ENCODE assay signal across 8 cellular contexts in the genomic region with DNA sequence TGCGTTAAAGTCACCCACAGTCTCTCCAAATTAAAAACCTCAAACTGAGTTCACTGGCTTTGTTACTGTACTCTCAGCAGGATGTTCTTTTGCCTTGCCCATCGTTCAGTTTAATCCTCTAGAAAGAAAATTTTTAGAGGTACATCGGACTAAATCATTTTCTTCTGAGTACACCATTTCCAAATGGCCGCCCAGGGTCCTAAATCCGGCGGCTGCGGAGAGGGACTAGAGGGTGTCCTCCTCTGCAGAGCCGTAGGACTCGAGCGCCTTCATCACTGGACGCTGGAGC. TPM values are rescaled to one million over a fixed set of nuclear protein-coding genes. Genes with fewer than 3 reads are reported as not detected.
DNase-seq lines count a peak whose midpoint lies in the region; ATAC-seq and TF ChIP-seq lines count a peak whose summit lies in the region.

No MANE protein-coding gene starts in this region.

- TF ChIP-seq POLR2A in suprapubic skin (IDR thresholded peaks at IDR 0.05) = no peak

- peaks cover 2% of the 10 kb centered on the region for H3K4me1 Mint-ChIP-seq in T-helper 1 cell treated with Interleukin-12 subunit alpha and Interleukin-12 subunit beta and Interleukin-4 antibody, amounts not matched to agents 30 μg/mL and 1 μg/mL, for 36 hours (ENCODE audit: low read depth)

- no peaks in the 10 kb centered on the region for H3K9me3 ChIP-seq in WERI-Rb-1 (ENCODE audit: severe bottlenecking)
- H3K9me3 ChIP-seq in suprapubic skin = no peaks in the 10 kb centered on the region

- no peak overlapping the region for H3K27ac Mint-ChIP-seq in T-helper 1 cell treated with Interleukin-12 subunit alpha and Interleukin-12 subunit beta and Interleukin-4 antibody, amounts not matched to agents 30 μg/mL and 1 μg/mL, for 36 hours

- DNase-seq in T-helper 1 cell = no peak
- DNase-seq in WERI-Rb-1 = no peak
- no peak for DNase-seq in suprapubic skin (ENCODE audit: low spot score in 2 of 2)
- no peak for DNase-seq in activated CD4-positive, CD25-positive, alpha-beta regulatory T cell (lab: John Stamatoyannopoulos, UW)

- H3K4me3 ChIP-seq in WERI-Rb-1 (ENCODE audit: low read depth, low read length) (peak overlapping the region; percentile 85), iPS-11a (ENCODE audit: low read depth, low read length) (peak overlapping the region; percentile 89), suprapubic skin (peak overlapping the region; percentile 69)

- no peak for TF ChIP-seq EP300 in suprapubic skin (IDR thresholded peaks at IDR 0.05)

- H3K27ac ChIP-seq in WERI-Rb-1 (peak overlapping the region; percentile 93), suprapubic skin (no peak overlapping the region)

- H3K27me3 ChIP-seq in WERI-Rb-1 (ENCODE audit: insufficient read depth, low read depth, severe bottlenecking) (no peaks in the 10 kb centered on the region), suprapubic skin (peaks cover 26% of the 10 kb centered on the region)

- H3K27me3 Mint-ChIP-seq in T-helper 1 cell treated with Interleukin-12 subunit alpha and Interleukin-12 subunit beta and Interleukin-4 antibody, amounts not matched to agents 30 μg/mL and 1 μg/mL, for 36 hours (ENCODE audit: low read depth) = peaks cover 41% of the 10 kb centered on the region

- WGBS in suprapubic skin = 6% methylated on average over 10 of the region's 11 CpGs

- H3K4me1 ChIP-seq in suprapubic skin = peaks cover 16% of the 10 kb centered on the region

- H3K4me3 Mint-ChIP-seq in T-helper 1 cell treated with Interleukin-12 subunit alpha and Interleukin-12 subunit beta and Interleukin-4 antibody, amounts not matched to agents 30 μg/mL and 1 μg/mL, for 36 hours = peak overlapping the region; percentile 65

- no peaks in the 10 kb centered on the region for H3K9me3 Mint-ChIP-seq in T-helper 1 cell treated with Interleukin-12 subunit alpha and Interleukin-12 subunit beta and Interleukin-4 antibody, amounts not matched to agents 30 μg/mL and 1 μg/mL, for 36 hours

- peaks cover 4% of the 10 kb centered on the region; the same call in 1 of the 2 replicates for H3K36me3 ChIP-seq in WERI-Rb-1
- no peaks in the 10 kb centered on the region for H3K36me3 ChIP-seq in suprapubic skin

- H3K36me3 Mint-ChIP-seq in T-helper 1 cell treated with Interleukin-12 subunit alpha and Interleukin-12 subunit beta and Interleukin-4 antibody, amounts not matched to agents 30 μg/mL and 1 μg/mL, for 36 hours (ENCODE audit: low read depth) = peaks cover 2% of the 10 kb centered on the region

- ATAC-seq in HG02571 (IDR thresholded peaks at IDR 0.05; ENCODE audit: unreplicated experiment) (no peak), GM21737 (IDR thresholded peaks at IDR 0.05; ENCODE audit: unreplicated experiment) (no peak)

- no peak for TF ChIP-seq CTCF in WERI-Rb-1 (IDR thresholded peaks at IDR 0.05; ENCODE audit: low read depth, low read length)
- TF ChIP-seq CTCF in suprapubic skin (IDR thresholded peaks at IDR 0.05) = no peak

RNA-seq across cellular contexts. Expression of gene LIN7A, which starts 1.4 kb away (rescaled TPM):
- 1 to 10 TPM in 2 of 4 donors, under 1 TPM in 2; 0.30 to 2.6 (median 0.81) TPM for total RNA-seq in suprapubic skin
